22 cellular contexts compared by ENCODE assay signal in genomic region chr14:37650356-37651037, GRCh38. TPM values are rescaled to one million over a fixed set of nuclear protein-coding genes. Genes with fewer than 3 reads are reported as not detected.
DNase-seq lines count a peak whose midpoint lies in the region; ATAC-seq and TF ChIP-seq lines count a peak whose summit lies in the region.
"Had no signal": no experiment of that assay in that cellular context is flagged by ENCODE, and none has a peak within 500 bp of the region (broad histone marks: within the 10 kb centered on the region; RNA-seq: fewer than 3 reads in every experiment).

No MANE protein-coding gene starts in this region.

- CTCF ChIA-PET in mammary epithelial cell (lab: Charles Lee; ENCODE audit: low non-redundant PET) = no interaction called here

- no peak overlapping the region for H3K4ac ChIP-seq in neuronal stem cell (ENCODE audit: low read length)

- H3K14ac ChIP-seq in neuronal stem cell (ENCODE audit: low read length) = no peak overlapping the region

- H3K27ac Mint-ChIP-seq in endothelial cell (ENCODE audit: unreplicated experiment) = peak overlapping the region; percentile 43
- peak overlapping the region; percentile 9 for H3K27ac Mint-ChIP-seq in type B pancreatic cell
- H3K27ac Mint-ChIP-seq: activated B cell treated with CpG ODN at 0.5 μM for 24 hours; activated CD8-positive, alpha-beta memory T cell treated with anti-CD3 and anti-CD28 coated beads, Interleukin-2, amount 10 ng/mL, durations not matched to agents 7 days and 5 days; CD8-positive, alpha-beta memory T cell; nephron progenitor cell had no signal

- peaks cover 2% of the 10 kb centered on the region for H3K27me3 Mint-ChIP-seq in endothelial cell (ENCODE audit: unreplicated experiment)
- no peaks in the 10 kb centered on the region for H3K27me3 Mint-ChIP-seq in type B pancreatic cell
- H3K27me3 Mint-ChIP-seq: activated B cell treated with CpG ODN at 0.5 μM for 24 hours; activated CD8-positive, alpha-beta memory T cell treated with anti-CD3 and anti-CD28 coated beads, Interleukin-2, amount 10 ng/mL, durations not matched to agents 7 days and 5 days; CD8-positive, alpha-beta memory T cell had no signal

- no peaks in the 10 kb centered on the region for H3K9me3 ChIP-seq in mammary epithelial cell (replicated peaks; ENCODE audit: insufficient read depth, low read length)
- H3K9me3 ChIP-seq in neuronal stem cell (replicated peaks in 1 of 2; ENCODE audit: control insufficient read depth in 2 of 2, insufficient read depth in 1 of 2, low read depth in 1 of 2, low read length in 2 of 2) = no peaks in the 10 kb centered on the region
- H3K9me3 ChIP-seq: right atrium auricular region, testis had no signal

- no peak for ATAC-seq in HG02938 (IDR thresholded peaks at IDR 0.05; ENCODE audit: unreplicated experiment)
- ATAC-seq: activated CD8-positive, alpha-beta memory T cell treated with anti-CD3 and anti-CD28 coated beads, Interleukin-2, amount 10 ng/mL, durations not matched to agents 7 days and 5 days; foreskin keratinocyte; Panc1 had no signal

- H2AFZ ChIP-seq in mammary epithelial cell (ENCODE audit: low read depth, low read length) = no peak overlapping the region
- H2AFZ ChIP-seq in neuronal stem cell (ENCODE audit: low read length) = no peak overlapping the region

- H2BK12ac ChIP-seq in neuronal stem cell (ENCODE audit: low read length) = no peak overlapping the region

- H2AK5ac ChIP-seq in neuronal stem cell (ENCODE audit: low read depth, low read length) = no peak overlapping the region

- BruUV-seq in mammary epithelial cell (replicated peaks; lab: Mats Ljungman, UMichigan) = no TSS peak

- H2BK120ac ChIP-seq in neuronal stem cell (ENCODE audit: low read depth, low read length) = no peak overlapping the region

- H3K18ac ChIP-seq in neuronal stem cell (ENCODE audit: low read length) = no peak overlapping the region

- H2BK5ac ChIP-seq in neuronal stem cell (ENCODE audit: low read length) = no peak overlapping the region

- dilution Hi-C loops in mammary epithelial cell (cut with HindIII; ENCODE audit: low sequenced_read_pairs) = no loop called here

- in situ Hi-C loops in T47D (cut with HindIII; ENCODE audit: low pct_unique_long_range_greater_than_20kb, low sequenced_read_pairs) = no loop called here
- in situ Hi-C loops in mammary epithelial cell (cut with MboI; ENCODE audit: low sequenced_read_pairs in 2 of 2) = no loop called here

- H3K79me2 ChIP-seq in mammary epithelial cell (ENCODE audit: insufficient read depth, low read length) = no peaks in the 10 kb centered on the region

- H3K4me3 ChIP-seq in mammary epithelial cell (replicated peaks in 1 of 3; ENCODE audit: insufficient read depth in 1 of 3, low read depth in 2 of 3, low read length in 3 of 3) (no peak overlapping the region), neuronal stem cell (ENCODE audit: low read length in 2 of 2) (no peak overlapping the region)
- H3K4me3 ChIP-seq: right atrium auricular region, testis had no signal

- no peak overlapping the region for H3K23ac ChIP-seq in neuronal stem cell (ENCODE audit: low read depth, low read length, poor library complexity)

- H3K4me3 Mint-ChIP-seq in endothelial cell (ENCODE audit: unreplicated experiment) (no peak overlapping the region), type B pancreatic cell (peak overlapping the region; percentile 14)
- H3K4me3 Mint-ChIP-seq: activated B cell treated with CpG ODN at 0.5 μM for 24 hours; activated CD8-positive, alpha-beta memory T cell treated with anti-CD3 and anti-CD28 coated beads, Interleukin-2, amount 10 ng/mL, durations not matched to agents 7 days and 5 days; CD8-positive, alpha-beta memory T cell; nephron progenitor cell had no signal

- H3K9me3 Mint-ChIP-seq in endothelial cell (ENCODE audit: unreplicated experiment) (no peaks in the 10 kb centered on the region), type B pancreatic cell (no peaks in the 10 kb centered on the region)
- H3K9me3 Mint-ChIP-seq: nephron progenitor cell had no signal

- no peak overlapping the region for H4K91ac ChIP-seq in neuronal stem cell (ENCODE audit: low read depth, low read length, poor library complexity)

- H4K8ac ChIP-seq in neuronal stem cell (ENCODE audit: low read depth, low read length) = no peak overlapping the region

- H3K79me1 ChIP-seq in neuronal stem cell (ENCODE audit: low read depth, low read length) = no peaks in the 10 kb centered on the region

- H3K36me3 Mint-ChIP-seq in endothelial cell (ENCODE audit: low read depth, unreplicated experiment) (no peaks in the 10 kb centered on the region), type B pancreatic cell (no peaks in the 10 kb centered on the region)
- H3K36me3 Mint-ChIP-seq: activated CD8-positive, alpha-beta memory T cell treated with anti-CD3 and anti-CD28 coated beads, Interleukin-2, amount 10 ng/mL, durations not matched to agents 7 days and 5 days; CD8-positive, alpha-beta memory T cell had no signal

- DNase-seq in T47D (ENCODE audit: low read depth in 1 of 2, low spot score in 1 of 2) (peak; percentile 35 to 94), mammary epithelial cell (no peak), NCI-H526 (lab: John Stamatoyannopoulos, UW) (peak; percentile 98 to 99), endothelial cell (ENCODE audit: low spot score) (no peak), type B pancreatic cell (ENCODE audit: extremely low spot score, unreplicated experiment) (no peak), neuronal stem cell (ENCODE audit: low spot score) (no peak), COLO668 (lab: John Stamatoyannopoulos, UW; ENCODE audit: unreplicated experiment) (no peak)
- DNase-seq: activated B cell treated with CpG ODN at 0.5 μM for 24 hours; activated CD8-positive, alpha-beta memory T cell treated with anti-CD3 and anti-CD28 coated beads, Interleukin-2, amount 10 ng/mL, durations not matched to agents 7 days and 5 days; CD8-positive, alpha-beta memory T cell; effector CD8-positive, alpha-beta T cell; foreskin keratinocyte; Kasumi-1; NCI-H2171; nephron progenitor cell; stimulated activated CD4-positive, alpha-beta T cell treated with anti-CD3 and anti-CD28 coated beads, Interleukin-2, amount 100 ng/mL, for 48 hours; stimulated activated CD8-positive, alpha-beta memory T cell treated with anti-CD3 and anti-CD28 coated beads, Interleukin-4, amount 100 ng/mL, for 48 hours; SW 1271; testis had no signal

- H3K4me2 ChIP-seq in mammary epithelial cell (ENCODE audit: insufficient read depth, low read depth, low read length) (no peak overlapping the region), neuronal stem cell (ENCODE audit: insufficient read depth, low read length, poor library complexity, severe bottlenecking) (no peak overlapping the region)

- H3K36me3 ChIP-seq in mammary epithelial cell (ENCODE audit: insufficient read depth, low read length) (no peaks in the 10 kb centered on the region), neuronal stem cell (replicated peaks in 1 of 2; ENCODE audit: control insufficient read depth in 2 of 2, insufficient read depth in 2 of 2, low read length in 2 of 2) (no peaks in the 10 kb centered on the region)
- H3K36me3 ChIP-seq: right atrium auricular region had no signal

- intact Hi-C loops in mammary epithelial cell (cut with micrococcal nuclease) = no loop called here

- H4K20me1 ChIP-seq in mammary epithelial cell (ENCODE audit: insufficient read depth, low read length) = no peaks in the 10 kb centered on the region

- H3K27me3 ChIP-seq in mammary epithelial cell (ENCODE audit: insufficient read depth, low read length) (no peaks in the 10 kb centered on the region), neuronal stem cell (ENCODE audit: control insufficient read depth in 3 of 3, insufficient read depth in 3 of 3, low read depth in 1 of 3, low read length in 3 of 3) (no peaks in the 10 kb centered on the region)
- H3K27me3 ChIP-seq: right atrium auricular region, testis had no signal

- H2BK15ac ChIP-seq in neuronal stem cell (ENCODE audit: low read length) = no peak overlapping the region

- H3K4me1 Mint-ChIP-seq in endothelial cell (ENCODE audit: unreplicated experiment) (peaks cover 12% of the 10 kb centered on the region), type B pancreatic cell (ENCODE audit: unreplicated experiment) (peaks cover 6% of the 10 kb centered on the region)
- H3K4me1 Mint-ChIP-seq: activated B cell treated with CpG ODN at 0.5 μM for 24 hours; activated CD8-positive, alpha-beta memory T cell treated with anti-CD3 and anti-CD28 coated beads, Interleukin-2, amount 10 ng/mL, durations not matched to agents 7 days and 5 days; CD8-positive, alpha-beta memory T cell; nephron progenitor cell had no signal

- H3K27ac ChIP-seq in mammary epithelial cell (ENCODE audit: insufficient read depth, low read depth, low read length) (no peak overlapping the region), neuronal stem cell (replicated peaks; ENCODE audit: low read length) (no peak overlapping the region)
- H3K27ac ChIP-seq: foreskin keratinocyte, right atrium auricular region, testis had no signal

- no peak for TF ChIP-seq CTCF in mammary epithelial cell (conservative IDR thresholded peaks at IDR 0.05 in 1 of 2, IDR thresholded peaks at IDR 0.05 in 1 of 2; ENCODE audit: extremely low read depth in 1 of 2, insufficient read depth in 1 of 2, low read depth in 1 of 2, low read length in 2 of 2)
- TF ChIP-seq CTCF in endothelial cell (IDR thresholded peaks at IDR 0.05; ENCODE audit: unreplicated experiment) = no peak
- no peak for TF ChIP-seq CTCF in type B pancreatic cell (conservative IDR thresholded peaks at IDR 0.05)

- WGBS in mammary epithelial cell (ENCODE audit: low coverage, missing lambda C conversion rate) = 45% methylated on average over 4 of the region's 5 CpGs
- WGBS in neuronal stem cell (ENCODE audit: extremely low coverage in 2 of 2, insufficient read length in 2 of 2, insufficient replicate concordance in 1 of 2), 2 donors = no CpG with 5 or more reads among the region's 5 CpGs

- H3K4me1 ChIP-seq in mammary epithelial cell (ENCODE audit: insufficient read depth, low read length) = peaks cover 10% of the 10 kb centered on the region
- no peaks in the 10 kb centered on the region for H3K4me1 ChIP-seq in neuronal stem cell (ENCODE audit: control insufficient read depth in 2 of 2, insufficient read depth in 1 of 2, low read depth in 1 of 2, low read length in 2 of 2)
- H3K4me1 ChIP-seq: foreskin keratinocyte, right atrium auricular region, testis had no signal

- H3K9ac ChIP-seq in mammary epithelial cell (ENCODE audit: insufficient read depth, low read length) (no peak overlapping the region), neuronal stem cell (ENCODE audit: low read depth, low read length, poor library complexity) (no peak overlapping the region)

RNA-seq across cellular contexts. Expression of gene TTC6, which starts 55.1 kb away (rescaled TPM):
- total RNA-seq in mammary epithelial cell (not detected), endothelial cell (ENCODE audit: unreplicated experiment) (8.5 TPM), type B pancreatic cell (ENCODE audit: low replicate concordance) (3.0 and 4.6 TPM in 2 replicates)
- not detected for polyA plus RNA-seq in mammary epithelial cell
- polyA minus RNA-seq in mammary epithelial cell = not detected
- polyA plus RNA-seq in neuronal stem cell (2013, experiment 1 of 2) = 0.04 TPM
- polyA plus RNA-seq in neuronal stem cell (2013, experiment 2 of 2) = 0.01 TPM
- total RNA-seq: activated B cell treated with CpG ODN at 0.5 μM for 24 hours; activated CD8-positive, alpha-beta memory T cell treated with anti-CD3 and anti-CD28 coated beads, Interleukin-2, amount 10 ng/mL, durations not matched to agents 7 days and 5 days; CD8-positive, alpha-beta memory T cell; foreskin keratinocyte; right atrium auricular region had no signal
- polyA plus RNA-seq: CD8-positive, alpha-beta memory T cell; foreskin keratinocyte had no signal

RNA-seq across cellular contexts. Expression of gene FOXA1, which starts 55.4 kb away (rescaled TPM):
- under 1 TPM; 0.17 to 0.33 TPM for total RNA-seq in mammary epithelial cell
- polyA plus RNA-seq in mammary epithelial cell = 0.09 TPM
- polyA minus RNA-seq in mammary epithelial cell = not detected
- 5.2 TPM for total RNA-seq in endothelial cell (ENCODE audit: unreplicated experiment)
- 51.0 and 58.9 TPM in 2 replicates for total RNA-seq in type B pancreatic cell (ENCODE audit: low replicate concordance)
- polyA plus RNA-seq in neuronal stem cell (2013, experiment 1 of 2) = 0.08 TPM
- 0.11 TPM for polyA plus RNA-seq in neuronal stem cell (2013, experiment 2 of 2)
- total RNA-seq: activated B cell treated with CpG ODN at 0.5 μM for 24 hours; activated CD8-positive, alpha-beta memory T cell treated with anti-CD3 and anti-CD28 coated beads, Interleukin-2, amount 10 ng/mL, durations not matched to agents 7 days and 5 days; foreskin keratinocyte; right atrium auricular region had no signal
- polyA plus RNA-seq: CD8-positive, alpha-beta memory T cell; foreskin keratinocyte had no signal

Comparison
In these comparisons a context has a peak if more than half of its experiments do, and no peak if none do; other contexts are left out.
1. DNase-seq: peak in T47D (2 of 2) and NCI-H526 (2 of 2); none in mammary epithelial cell (single experiment), endothelial cell (single experiment), type B pancreatic cell (single experiment), neuronal stem cell (single experiment) and COLO668 (single experiment).